In the genomic region with DNA sequence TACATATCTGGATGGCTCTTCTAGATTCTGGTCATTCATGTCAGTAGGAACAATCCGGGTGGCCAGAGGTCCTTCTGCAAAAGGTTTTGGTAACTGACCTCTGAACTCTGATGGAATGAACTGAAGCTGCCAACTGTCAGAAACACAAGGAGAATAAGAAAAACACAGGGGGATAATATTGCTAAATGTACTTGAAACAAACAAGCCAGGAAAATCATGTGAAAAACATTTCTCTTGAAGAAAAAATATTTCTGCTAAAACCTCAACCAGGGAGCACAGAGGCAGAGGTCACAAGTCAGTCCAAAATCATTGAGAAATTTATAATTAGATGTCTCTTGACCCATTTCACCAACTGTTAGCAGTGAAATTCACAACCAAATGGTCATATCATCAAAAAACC, we compare ENCODE assay signal across 15 cellular contexts.
"Had no signal": no experiment of that assay in that cellular context is flagged by ENCODE, and none has a peak within 500 bp of the region (broad histone marks: within the 10 kb centered on the region; RNA-seq: fewer than 3 reads in every experiment).

No MANE protein-coding gene starts in this region.

- H3K4me3 ChIP-seq: spleen, thyroid gland had no signal

- FAIRE-seq: urothelium cell line had no signal

- DNase-seq: activated CD4-positive, alpha-beta T cell treated with anti-CD3 and anti-CD28 coated beads, Interleukin-2, amount 50 U/mL, for 48 hours; activated effector memory CD4-positive, alpha-beta T cell treated with anti-CD3 and anti-CD28 coated beads, Interleukin-2, amount 50 U/mL, for 16 hours; activated T-cell treated with anti-CD3 and anti-CD28 coated beads, Interleukin-2, amount 50 U/mL, for 48 hours; cerebellar nuclear complex; hypothalamus; mesendoderm; nephron progenitor cell; occipital lobe; right cardiac atrium; spleen; T-helper 17 cell; thyroid gland; WERI-Rb-1 had no signal

- ATAC-seq: right cardiac atrium, T-helper 17 cell had no signal

- H3K27me3 ChIP-seq: spleen, thyroid gland had no signal

- H3K9me3 ChIP-seq: spleen, thyroid gland had no signal

- H3K27ac ChIP-seq: epithelial cell of prostate, spleen, thyroid gland, WERI-Rb-1 had no signal
